27 cellular contexts compared by ENCODE assay signal in the genomic region with DNA sequence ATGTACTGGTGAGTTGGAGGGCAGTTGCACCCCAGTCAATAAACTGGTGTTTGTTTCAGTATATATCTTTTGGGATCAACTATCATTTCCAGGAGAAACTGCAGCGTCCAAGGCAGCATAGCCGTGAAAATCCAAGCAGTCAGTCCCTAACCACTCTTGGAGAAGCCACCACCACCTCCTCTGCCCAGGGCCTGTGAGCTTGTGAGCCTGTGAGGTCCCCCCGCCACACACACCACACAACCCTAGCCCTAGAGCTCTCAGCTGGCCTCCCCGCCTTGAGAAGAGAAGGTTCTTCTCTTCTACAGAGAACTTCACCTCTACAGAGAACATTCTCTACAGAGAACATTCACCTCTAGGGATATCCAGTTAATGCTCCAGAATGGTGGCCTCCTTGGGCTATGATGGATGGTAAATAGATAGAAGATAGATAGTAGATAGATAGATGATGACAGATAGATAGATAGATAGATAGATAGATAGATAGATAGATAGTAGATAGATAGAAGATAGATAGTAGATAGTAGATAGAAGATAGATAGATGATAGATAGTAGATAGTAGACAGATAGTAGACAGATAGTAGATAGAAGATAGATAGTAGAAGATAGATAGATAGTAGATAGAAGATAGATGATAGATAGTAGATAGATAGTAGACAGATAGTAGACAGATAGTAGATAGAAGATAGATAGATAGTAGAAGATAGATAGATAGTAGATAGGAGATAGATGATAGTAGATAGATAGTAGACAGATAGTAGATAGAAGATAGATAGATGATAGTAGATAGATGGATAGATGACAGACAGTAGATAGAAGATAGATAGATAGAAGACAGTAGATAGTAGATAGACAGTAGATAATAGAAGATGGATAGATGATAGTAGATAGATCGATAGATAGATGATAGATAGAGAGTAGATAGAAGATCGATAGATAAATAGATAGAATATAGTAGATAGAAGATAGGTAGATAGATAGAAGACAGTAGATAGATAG. TPM values are rescaled to one million over a fixed set of nuclear protein-coding genes. Genes with fewer than 3 reads are reported as not detected.
"Had no signal": no experiment of that assay in that cellular context is flagged by ENCODE, and none has a peak within 500 bp of the region (broad histone marks: within the 10 kb centered on the region; RNA-seq: fewer than 3 reads in every experiment).

No MANE protein-coding gene starts in this region.

- H3K27me3 Mint-ChIP-seq: activated B cell treated with CpG ODN at 0.5 μM for 24 hours had no signal

- H3K4me3 ChIP-seq: breast epithelium, SK-N-MC had no signal

- H3K36me3 ChIP-seq: breast epithelium had no signal

- H3K27ac ChIP-seq: breast epithelium, SK-N-MC had no signal

- H3K4me1 ChIP-seq: breast epithelium had no signal

- H3K9me3 ChIP-seq: breast epithelium had no signal

- DNase-seq: activated B cell treated with CpG ODN at 0.5 μM for 24 hours; activated CD4-positive, alpha-beta T cell treated with anti-CD3 and anti-CD28 coated beads, Interleukin-2, amount 10 ng/mL, durations not matched to agents 7 days and 5 days; activated CD8-positive, alpha-beta memory T cell treated with anti-CD3 and anti-CD28 coated beads for 24 hours; activated gamma-delta T cell treated with Interleukin-2 at 50 U/mL for 16 hours; activated T-cell treated with anti-CD3 and anti-CD28 coated beads, Interleukin-2, amount 50 U/mL, for 4 hours; central memory CD4-positive, alpha-beta T cell; Karpas-422; MM.1S; NCI-H1105; NCI-H1436; NCI-H1694 treated with DMSO at 0.1 percent for 48 hours; NCI-H2029 treated with DMSO at 0.1 percent for 48 hours; NCI-H345; NCI-H510A; NCI-H526 treated with DMSO at 0.1 percent for 48 hours; NCI-H82; T-cell; T-helper 2 cell; T1000 had no signal

- H3K36me3 Mint-ChIP-seq: activated CD4-positive, alpha-beta memory T cell treated with anti-CD3 and anti-CD28 coated beads for 36 hours; activated naive CD4-positive, alpha-beta T cell treated with anti-CD3 and anti-CD28 coated beads, Interleukin-2, amount 50 U/mL, for 24 hours; T-cell had no signal

- H3K4me3 Mint-ChIP-seq: activated B cell treated with CpG ODN at 0.5 μM for 24 hours; activated CD4-positive, alpha-beta memory T cell treated with anti-CD3 and anti-CD28 coated beads for 36 hours; activated CD4-positive, alpha-beta T cell treated with anti-CD3 and anti-CD28 coated beads, Interleukin-2, amount 10 ng/mL, durations not matched to agents 7 days and 5 days; activated naive CD4-positive, alpha-beta T cell treated with anti-CD3 and anti-CD28 coated beads, Interleukin-2, amount 50 U/mL, for 24 hours; activated T-cell treated with anti-CD3 and anti-CD28 coated beads, Interleukin-2, amount 50 U/mL, for 4 hours; T-cell had no signal

- H3K9me3 Mint-ChIP-seq: activated B cell treated with CpG ODN at 0.5 μM for 24 hours; activated CD4-positive, alpha-beta memory T cell treated with anti-CD3 and anti-CD28 coated beads for 36 hours; activated CD4-positive, alpha-beta T cell treated with anti-CD3 and anti-CD28 coated beads, Interleukin-2, amount 10 ng/mL, durations not matched to agents 7 days and 5 days; activated naive CD4-positive, alpha-beta T cell treated with anti-CD3 and anti-CD28 coated beads, Interleukin-2, amount 50 U/mL, for 24 hours; activated T-cell treated with anti-CD3 and anti-CD28 coated beads, Interleukin-2, amount 50 U/mL, for 4 hours; T-cell had no signal

- H3K27me3 ChIP-seq: breast epithelium had no signal

- H3K27ac Mint-ChIP-seq: activated B cell treated with CpG ODN at 0.5 μM for 24 hours; activated CD4-positive, alpha-beta memory T cell treated with anti-CD3 and anti-CD28 coated beads for 36 hours; activated CD4-positive, alpha-beta T cell treated with anti-CD3 and anti-CD28 coated beads, Interleukin-2, amount 10 ng/mL, durations not matched to agents 7 days and 5 days; T-cell had no signal

RNA-seq across cellular contexts. Expression of a gene that starts 13.7 kb away (rescaled TPM):
- total RNA-seq: activated B cell treated with CpG ODN at 0.5 μM for 24 hours; activated CD4-positive, alpha-beta memory T cell treated with anti-CD3 and anti-CD28 coated beads for 36 hours; activated CD4-positive, alpha-beta T cell treated with anti-CD3 and anti-CD28 coated beads, Interleukin-2, amount 10 ng/mL, durations not matched to agents 7 days and 5 days; OCI-LY7; RPMI7951 had no signal

RNA-seq across cellular contexts. Expression of a gene that starts 35.0 kb away (rescaled TPM):
- total RNA-seq: aorta, breast epithelium, Right ventricle myocardium inferior, RPMI7951 had no signal

RNA-seq across cellular contexts. Expression of a gene that starts 50.1 kb away (rescaled TPM):
- total RNA-seq: activated B cell treated with CpG ODN at 0.5 μM for 24 hours; activated CD4-positive, alpha-beta memory T cell treated with anti-CD3 and anti-CD28 coated beads for 36 hours; activated CD4-positive, alpha-beta T cell treated with anti-CD3 and anti-CD28 coated beads, Interleukin-2, amount 10 ng/mL, durations not matched to agents 7 days and 5 days; aorta; OCI-LY7; RPMI7951 had no signal
- polyA plus RNA-seq: aorta had no signal
